Comparison of ENCODE assay signal across 16 cellular contexts in genomic region chr4:144985014-144985413, GRCh38.
DNase-seq lines count a peak whose midpoint lies in the region; ATAC-seq lines count a peak whose summit lies in the region.
"Had no signal": no experiment of that assay in that cellular context is flagged by ENCODE, and none has a peak within 500 bp of the region (broad histone marks: within the 10 kb centered on the region; RNA-seq: fewer than 3 reads in every experiment).

No MANE protein-coding gene starts in this region.

- peak overlapping the region; percentile 52 for H3K4me3 ChIP-seq in adipocyte (ENCODE audit: low read length)
- H3K4me3 ChIP-seq in mesenchymal stem cell (ENCODE audit: insufficient read depth in 1 of 2, low read depth in 1 of 2, low read length in 2 of 2): peak overlapping the region in 1 of 2 experiments; percentile 18

- no peaks in the 10 kb centered on the region for H3K36me3 ChIP-seq in adipocyte (ENCODE audit: control insufficient read depth, insufficient read depth, low read length, severe bottlenecking)
- H3K36me3 ChIP-seq in mesenchymal stem cell (ENCODE audit: control insufficient read depth in 1 of 2, insufficient read depth in 2 of 2, low read depth in 1 of 2, low read length in 2 of 2): no peaks in the 10 kb centered on the region
- H3K36me3 ChIP-seq: BE2C had no signal

- DNase-seq in GM03348 (ENCODE audit: low spot score): peak; percentile 11
- no peak for DNase-seq in adipocyte (ENCODE audit: low read depth)
- no peak for DNase-seq in mesenchymal stem cell
- no peak for DNase-seq in NCI-H82 (lab: John Stamatoyannopoulos, UW)
- no peak for DNase-seq in superior temporal gyrus (ENCODE audit: extremely low spot score)
- DNase-seq: BE2C; C1 segment of cervical spinal cord; CD4-positive, CD25-positive, alpha-beta regulatory T cell; CD8-positive, alpha-beta memory T cell; COR-L47; H7; HFFc6; KBM-7 had no signal

- H2BK15ac ChIP-seq in mesenchymal stem cell (ENCODE audit: low read depth, poor library complexity, severe bottlenecking): no peak overlapping the region

- H3K4me1 ChIP-seq in adipocyte (ENCODE audit: control insufficient read depth, insufficient read depth, low read length) (peaks cover 17% of the 10 kb centered on the region), mesenchymal stem cell (ENCODE audit: control insufficient read depth, insufficient read depth, low read depth, low read length) (no peaks in the 10 kb centered on the region)
- H3K4me1 ChIP-seq: BE2C had no signal

- no peak overlapping the region for H3K27ac ChIP-seq in mesenchymal stem cell (ENCODE audit: low read length, poor library complexity, severe bottlenecking)

- H2AK5ac ChIP-seq in mesenchymal stem cell (ENCODE audit: low read length, severe bottlenecking): no peak overlapping the region

- no peaks in the 10 kb centered on the region for H3K27me3 ChIP-seq in adipocyte (replicated peaks; ENCODE audit: control insufficient read depth, insufficient read depth, low read length)
- H3K27me3 ChIP-seq in mesenchymal stem cell (ENCODE audit: control insufficient read depth in 1 of 2, insufficient read depth in 1 of 2, low read length in 2 of 2): no peaks in the 10 kb centered on the region
- H3K27me3 ChIP-seq: BE2C had no signal

- no peak overlapping the region for H3K4ac ChIP-seq in mesenchymal stem cell (ENCODE audit: low read depth in 1 of 2, low read length in 2 of 2)

- H3K79me1 ChIP-seq in mesenchymal stem cell (replicated peaks; ENCODE audit: low read length, poor library complexity, severe bottlenecking): no peaks in the 10 kb centered on the region

- no peak overlapping the region for H3K23ac ChIP-seq in mesenchymal stem cell (ENCODE audit: low read length in 2 of 2)

- no peak overlapping the region for H3K18ac ChIP-seq in mesenchymal stem cell (ENCODE audit: low read depth in 1 of 2, low read length in 2 of 2)

- no peak overlapping the region for H2BK120ac ChIP-seq in mesenchymal stem cell (ENCODE audit: low read depth, low read length)

- H2AFZ ChIP-seq in mesenchymal stem cell (ENCODE audit: low read depth, low read length): no peak overlapping the region

- no peak overlapping the region for H4K8ac ChIP-seq in mesenchymal stem cell (ENCODE audit: low read length)

- peak overlapping the region; percentile 39 for H3K9ac ChIP-seq in adipocyte (ENCODE audit: low read length)
- peak overlapping the region; percentile 62 for H3K9ac ChIP-seq in mesenchymal stem cell (ENCODE audit: low read length)

- H2BK12ac ChIP-seq in mesenchymal stem cell (ENCODE audit: low read length in 2 of 2): no peak overlapping the region

- H3K9me3 ChIP-seq in adipocyte (ENCODE audit: control insufficient read depth, low read length): no peaks in the 10 kb centered on the region
- H3K9me3 ChIP-seq in mesenchymal stem cell (ENCODE audit: control insufficient read depth, low read length): peaks cover 4% of the 10 kb centered on the region
- H3K9me3 ChIP-seq: BE2C had no signal

- no peak overlapping the region for H3K4me2 ChIP-seq in mesenchymal stem cell (ENCODE audit: low read length, poor library complexity, severe bottlenecking)

- no peak for ATAC-seq in GM21576 (IDR thresholded peaks at IDR 0.05; ENCODE audit: unreplicated experiment)
- ATAC-seq: HCT116, HepG2 had no signal

- no peak overlapping the region for H2BK5ac ChIP-seq in mesenchymal stem cell (ENCODE audit: low read depth, low read length, poor library complexity, severe bottlenecking)

- H4K91ac ChIP-seq in mesenchymal stem cell (ENCODE audit: low read length): no peak overlapping the region

- H3K14ac ChIP-seq in mesenchymal stem cell (ENCODE audit: low read length in 2 of 2): no peak overlapping the region
